ENCODE assay signal across 17 cellular contexts in genomic region chr2:64406407-64406774, GRCh38. TPM values are rescaled to one million over a fixed set of nuclear protein-coding genes. Genes with fewer than 3 reads are reported as not detected.
A peak's percentile ranks its signal among the peaks of the same experiment; 100 is the strongest.
DNase-seq lines count a peak whose midpoint lies in the region; ATAC-seq, FAIRE-seq and TF ChIP-seq lines count a peak whose summit lies in the region.
"Had no signal": no experiment of that assay in that cellular context is flagged by ENCODE, and none has a peak within 500 bp of the region (broad histone marks: within the 10 kb centered on the region; RNA-seq: fewer than 3 reads in every experiment).

No MANE protein-coding gene starts in this region.

- H3K4me3 ChIP-seq in GM23338 (no peak overlapping the region), mammary epithelial cell (replicated peaks in 1 of 3; ENCODE audit: insufficient read depth in 1 of 3, low read depth in 2 of 3, low read length in 3 of 3) (no peak overlapping the region), lower lobe of right lung (no peak overlapping the region), small intestine (ENCODE audit: low read depth in 1 of 2, low read length in 2 of 2) (no peak overlapping the region)
- H3K4me3 ChIP-seq: ascending aorta had no signal

- no peaks in the 10 kb centered on the region for H3K9me3 ChIP-seq in mammary epithelial cell (replicated peaks; ENCODE audit: insufficient read depth, low read length)
- no peaks in the 10 kb centered on the region for H3K9me3 ChIP-seq in lower lobe of right lung
- no peaks in the 10 kb centered on the region for H3K9me3 ChIP-seq in small intestine (ENCODE audit: control insufficient read depth, low read depth)
- H3K9me3 ChIP-seq: ascending aorta had no signal

- intact Hi-C loops in mammary epithelial cell (cut with micrococcal nuclease) (no loop called here), lower lobe of right lung (cut with DNase I) (no loop called here)

- H3K27ac Mint-ChIP-seq in GM23338 = peak overlapping the region; percentile 19; the same call in 1 of the 2 replicates
- H3K27ac Mint-ChIP-seq: activated T-helper 17 cell treated with anti-CD3 and anti-CD28 coated beads, Interleukin-2, amount 50 U/mL, for 72 hours had no signal

- CTCF ChIA-PET in mammary epithelial cell (lab: Charles Lee; ENCODE audit: low non-redundant PET) = interaction anchor here (0.6 kb wide), 1 partner anchor 75 kb away, joined by 3 read pairs; no protein-coding TSS in a partner anchor

- H3F3A ChIP-seq in GM23338 (replicated peaks; ENCODE audit: low read depth) = peaks cover 15% of the 10 kb centered on the region; the same call in 1 of the 2 replicates

- H3K4me2 ChIP-seq in GM23338 (no peak overlapping the region), mammary epithelial cell (ENCODE audit: insufficient read depth, low read depth, low read length) (no peak overlapping the region)

- H3K36me3 ChIP-seq in GM23338 (ENCODE audit: insufficient read depth) (no peaks in the 10 kb centered on the region), mammary epithelial cell (ENCODE audit: insufficient read depth, low read length) (no peaks in the 10 kb centered on the region), lower lobe of right lung (no peaks in the 10 kb centered on the region), small intestine (ENCODE audit: control insufficient read depth in 2 of 2, insufficient read depth in 2 of 2, low read length in 2 of 2) (no peaks in the 10 kb centered on the region)
- H3K36me3 ChIP-seq: ascending aorta had no signal

- no peaks in the 10 kb centered on the region for H3K9me3 Mint-ChIP-seq in GM23338
- H3K9me3 Mint-ChIP-seq: activated T-helper 17 cell treated with anti-CD3 and anti-CD28 coated beads, Interleukin-2, amount 50 U/mL, for 72 hours had no signal

- H3K9ac ChIP-seq in mammary epithelial cell (ENCODE audit: insufficient read depth, low read length) = no peak overlapping the region

- no peak overlapping the region for H3K4me3 Mint-ChIP-seq in GM23338
- H3K4me3 Mint-ChIP-seq: activated T-helper 17 cell treated with anti-CD3 and anti-CD28 coated beads, Interleukin-2, amount 50 U/mL, for 72 hours had no signal

- ATAC-seq in GM23338 (no peak), lower lobe of right lung (no peak), HG03108 (IDR thresholded peaks at IDR 0.05; ENCODE audit: unreplicated experiment) (no peak), HG03354 (IDR thresholded peaks at IDR 0.05; ENCODE audit: poor library complexity, severe bottlenecking, unreplicated experiment) (no peak), GM19328 (IDR thresholded peaks at IDR 0.05; ENCODE audit: unreplicated experiment) (no peak)
- ATAC-seq: activated T-helper 17 cell treated with anti-CD3 and anti-CD28 coated beads, Interleukin-2, amount 50 U/mL, for 72 hours had no signal

- H3K27me3 ChIP-seq in GM23338 (ENCODE audit: insufficient read depth) = no peaks in the 10 kb centered on the region
- no peaks in the 10 kb centered on the region for H3K27me3 ChIP-seq in mammary epithelial cell (ENCODE audit: insufficient read depth, low read length)
- no peaks in the 10 kb centered on the region for H3K27me3 ChIP-seq in lower lobe of right lung (ENCODE audit: low read depth)
- H3K27me3 ChIP-seq in small intestine (ENCODE audit: control insufficient read depth in 2 of 2, insufficient read depth in 2 of 2, low read length in 2 of 2) = no peaks in the 10 kb centered on the region
- H3K27me3 ChIP-seq: ascending aorta had no signal

- no peak overlapping the region for H3K27ac ChIP-seq in GM23338 (ENCODE audit: low read depth)
- no peak overlapping the region for H3K27ac ChIP-seq in mammary epithelial cell (ENCODE audit: insufficient read depth, low read depth, low read length)
- peak overlapping the region; percentile 85 for H3K27ac ChIP-seq in lower lobe of right lung
- H3K27ac ChIP-seq in small intestine (ENCODE audit: low read depth in 1 of 2, low read length in 1 of 2) = peak overlapping the region; percentile 69 to 93

- in situ Hi-C loops in mammary epithelial cell (cut with MboI; ENCODE audit: low sequenced_read_pairs in 2 of 2) = no loop called here

- no peak for DNase-seq in GM23338 (ENCODE audit: low spot score)
- no peak for DNase-seq in mammary epithelial cell
- no peak for DNase-seq in lower lobe of right lung
- peak; percentile 99 for DNase-seq in small intestine
- DNase-seq in germinal center (ENCODE audit: low spot score) = no peak
- DNase-seq: activated CD8-positive, alpha-beta memory T cell treated with anti-CD3 and anti-CD28 coated beads for 24 hours; GDM1; Karpas-422 had no signal

- dilution Hi-C loops in mammary epithelial cell (cut with HindIII; ENCODE audit: low sequenced_read_pairs) = no loop called here

- BruUV-seq in mammary epithelial cell (replicated peaks; lab: Mats Ljungman, UMichigan) = no TSS peak

- H3K9me2 ChIP-seq in GM23338 (ENCODE audit: insufficient read depth) = 0 out of 2 replicates have a peak, but pooled peaks cover under 1% of the 10 kb centered on the region

- peaks cover 13% of the 10 kb centered on the region for H3K27me3 Mint-ChIP-seq in GM23338 (ENCODE audit: insufficient read depth, low read depth, poor library complexity)
- H3K27me3 Mint-ChIP-seq: activated T-helper 17 cell treated with anti-CD3 and anti-CD28 coated beads, Interleukin-2, amount 50 U/mL, for 72 hours had no signal

- no peaks in the 10 kb centered on the region for H3K36me3 Mint-ChIP-seq in GM23338 (ENCODE audit: low read depth)

- H4K20me1 ChIP-seq in GM23338 (replicated peaks; ENCODE audit: insufficient read depth) = no peaks in the 10 kb centered on the region
- no peaks in the 10 kb centered on the region for H4K20me1 ChIP-seq in mammary epithelial cell (ENCODE audit: insufficient read depth, low read length)

- WGBS in mammary epithelial cell (ENCODE audit: low coverage, missing lambda C conversion rate) = 71% methylated on average over 2 of the region's 2 CpGs
- WGBS in small intestine, 3 donors = 31 to 49% (median 31%) methylated on average over 2 of the region's 2 CpGs

- no peak overlapping the region for H2AFZ ChIP-seq in GM23338
- H2AFZ ChIP-seq in mammary epithelial cell (ENCODE audit: low read depth, low read length) = peak overlapping the region; percentile 57

- peaks cover 46% of the 10 kb centered on the region for H3K4me1 Mint-ChIP-seq in GM23338
- H3K4me1 Mint-ChIP-seq: activated T-helper 17 cell treated with anti-CD3 and anti-CD28 coated beads, Interleukin-2, amount 50 U/mL, for 72 hours had no signal

- H3K79me2 ChIP-seq in GM23338 (replicated peaks; ENCODE audit: insufficient read depth) (no peaks in the 10 kb centered on the region), mammary epithelial cell (ENCODE audit: insufficient read depth, low read length) (no peaks in the 10 kb centered on the region)

- no peak for TF ChIP-seq CTCF in GM23338 (conservative IDR thresholded peaks at IDR 0.05; ENCODE audit: low read depth in 2 of 2)
- no peak for TF ChIP-seq CTCF in mammary epithelial cell (conservative IDR thresholded peaks at IDR 0.05 in 1 of 2, IDR thresholded peaks at IDR 0.05 in 1 of 2; ENCODE audit: extremely low read depth in 1 of 2, insufficient read depth in 1 of 2, low read depth in 1 of 2, low read length in 2 of 2)
- TF ChIP-seq CTCF in lower lobe of right lung (IDR thresholded peaks at IDR 0.05) = no peak

- FAIRE-seq in small intestine (lab: Jason Lieb, UNC) = no peak
- FAIRE-seq: colon, D721Med, GM12891, islet of Langerhans had no signal

- H3K4me1 ChIP-seq in GM23338 (ENCODE audit: insufficient read depth) = peaks cover 27% of the 10 kb centered on the region
- peaks cover 15% of the 10 kb centered on the region for H3K4me1 ChIP-seq in mammary epithelial cell (ENCODE audit: insufficient read depth, low read length)
- H3K4me1 ChIP-seq in lower lobe of right lung = peaks cover 48% of the 10 kb centered on the region
- peaks cover 8 to 30% of the 10 kb centered on the region in 2 donors for H3K4me1 ChIP-seq in small intestine (ENCODE audit: control insufficient read depth in 2 of 2, insufficient read depth in 1 of 2, low read depth in 1 of 2, low read length in 1 of 2)

TF ChIP-seq in GM23338, 12 proteins besides CTCF, POLR2A, EP300 and RAD21 (continues in another document):
- TF ChIP-seq POLR2AphosphoS5 (IDR thresholded peaks at IDR 0.05; ENCODE audit: low read depth) (no peak), JUNB (IDR thresholded peaks at IDR 0.05; ENCODE audit: unreplicated experiment) (no peak), CREB1 (CRISPR knock-in tag; IDR thresholded peaks at IDR 0.05; ENCODE audit: low read depth) (no peak)

RNA-seq across cellular contexts. Expression of gene LGALSL, which starts 47.6 kb away (rescaled TPM):
- total RNA-seq in GM23338 (2014; rRNA removed; shearing (Covaris generic)) = 18.5 and 20.6 TPM in 2 replicates
- polyA plus RNA-seq in GM23338 (2016; fragmentation: Nextera tagmentation; extraction: Ambion mirVana) (19.0 and 28.4 TPM in 2 replicates), mammary epithelial cell (17.7 TPM), small intestine (10 to 100 TPM in 2 of 3 donors, 1 to 10 TPM in 1; 6.0 to 28.6 (median 24.8) TPM)
- total RNA-seq in mammary epithelial cell (10 to 100 TPM; 11.8 to 23.3 TPM), lower lobe of right lung (30.8 TPM)
- polyA minus RNA-seq in mammary epithelial cell = 48.8 TPM

Comparison
In these comparisons a context has a peak if more than half of its experiments do, and no peak if none do; other contexts are left out.
1. H3K27ac ChIP-seq: peak in lower lobe of right lung (single experiment) and small intestine (2 of 2); none in GM23338 (single experiment) and mammary epithelial cell (single experiment).